1 cellular context compared by ENCODE assay signal in the genomic region with DNA sequence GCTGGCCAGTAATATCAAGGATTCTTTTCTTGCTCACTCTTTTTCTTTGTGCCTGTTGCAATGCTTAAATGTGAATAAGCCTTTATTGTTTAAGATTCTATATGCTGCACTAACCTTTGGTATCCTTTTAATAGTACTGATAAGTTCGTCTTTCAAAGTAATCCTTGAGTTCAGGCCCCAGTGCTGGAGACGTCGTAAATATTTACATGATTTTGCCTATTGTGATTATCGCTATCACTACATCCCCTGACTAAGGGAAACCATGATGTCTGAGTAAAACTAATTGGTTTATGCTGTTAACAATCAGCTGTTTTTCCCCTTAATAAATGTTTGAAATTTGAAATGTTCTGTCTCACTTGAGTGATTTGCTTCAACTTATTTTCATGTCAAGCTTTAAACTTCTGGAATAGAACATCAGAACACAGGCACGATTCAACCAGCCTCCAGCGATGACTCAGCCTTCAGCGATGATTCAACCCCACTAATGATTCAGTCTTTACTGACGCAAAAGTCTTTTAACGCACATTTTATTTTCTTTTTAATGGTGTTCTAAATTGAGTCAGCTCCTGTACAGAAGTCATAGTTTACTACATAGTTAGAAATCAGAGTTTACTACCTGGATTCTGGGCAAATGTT.
A peak's percentile ranks its signal among the peaks of the same experiment; 100 is the strongest.
TF ChIP-seq lines count a peak whose summit lies in the region.

No MANE protein-coding gene starts in this region.

TF ChIP-seq in K562, 482 proteins besides CTCF, POLR2A, EP300 and RAD21 (continued from another document and continues in another):
- TF ChIP-seq HCFC1 (IDR thresholded peaks at IDR 0.05; ENCODE audit: low read depth, low read length) (no peak), RBBP5 (IDR thresholded peaks at IDR 0.05; ENCODE audit: borderline replicate concordance, insufficient read depth, low read length, poor library complexity, severe bottlenecking) (no peak), HDGF (IDR thresholded peaks at IDR 0.05) (no peak), NCOA1 (IDR thresholded peaks at IDR 0.05; ENCODE audit: low read depth) (no peak), MAZ (CRISPR knock-in tag; conservative IDR thresholded peaks at IDR 0.05 in 1 of 2, IDR thresholded peaks at IDR 0.05 in 1 of 2) (no peak), SPI1 (IDR thresholded peaks at IDR 0.05; ENCODE audit: borderline replicate concordance, low read depth, low read length) (no peak), NFE2L1 (tag; IDR thresholded peaks at IDR 0.05; ENCODE audit: borderline replicate concordance, low read depth) (peak; percentile 25; the same call in 1 of the 2 replicates), DMBX1 (CRISPR knock-in tag; IDR thresholded peaks at IDR 0.05; ENCODE audit: borderline replicate concordance) (no peak), ZBTB9 (CRISPR knock-in tag; IDR thresholded peaks at IDR 0.05) (0 out of 2 replicates have a peak, but pooled peaks have one; percentile 61), SRSF1 (IDR thresholded peaks at IDR 0.05; ENCODE audit: low read depth, low read length) (no peak), RBM14 (IDR thresholded peaks at IDR 0.05; ENCODE audit: borderline replicate concordance, insufficient read depth, low read depth, low read length) (no peak), SIRT6 (IDR thresholded peaks at IDR 0.05; ENCODE audit: low read depth, low read length) (no peak), RBM39 (optimal IDR thresholded peaks at IDR 0.05; ENCODE audit: low read depth, low read length) (no peak), ZBED1 (IDR thresholded peaks at IDR 0.05) (no peak), TBL1XR1 (IDR thresholded peaks at IDR 0.05; ENCODE audit: low read length in 2 of 2) (0 out of 4 replicates have a peak, but pooled peaks of 1 of the 2 experiments have one; percentile 10), FOXP1 (CRISPR knock-in tag; IDR thresholded peaks at IDR 0.05) (no peak), TARDBP (IDR thresholded peaks at IDR 0.05) (no peak), HBP1 (CRISPR knock-in tag; IDR thresholded peaks at IDR 0.05) (no peak), ATF4 (CRISPR knock-in tag; IDR thresholded peaks at IDR 0.05) (0 out of 2 replicates have a peak, but pooled peaks have one; percentile 27), TBP (optimal IDR thresholded peaks at IDR 0.05; ENCODE audit: low read depth, low read length) (no peak), CEBPB (tag; IDR thresholded peaks at IDR 0.05) (no peak), SAP30 (IDR thresholded peaks at IDR 0.05; ENCODE audit: borderline replicate concordance, insufficient read depth, low read depth, low read length, poor library complexity, severe bottlenecking) (no peak), ZBTB1 (CRISPR knock-in tag; IDR thresholded peaks at IDR 0.05; ENCODE audit: borderline replicate concordance, low read depth) (no peak), CBX5 (IDR thresholded peaks at IDR 0.05; ENCODE audit: borderline replicate concordance, low read depth) (no peak), PML (IDR thresholded peaks at IDR 0.05; ENCODE audit: low read length) (no peak), ZNF717 (CRISPR knock-in tag; IDR thresholded peaks at IDR 0.05) (no peak), CHD2 (IDR thresholded peaks at IDR 0.05; ENCODE audit: low read depth, low read length) (no peak), EHMT2 (IDR thresholded peaks at IDR 0.05) (no peak), WHSC1 (IDR thresholded peaks at IDR 0.05; ENCODE audit: low read length) (no peak), OTX1 (CRISPR knock-in tag; IDR thresholded peaks at IDR 0.05) (no peak), TCF3 (CRISPR knock-in tag; IDR thresholded peaks at IDR 0.05) (no peak), ZNF583 (CRISPR knock-in tag; IDR thresholded peaks at IDR 0.05) (no peak), FOS (IDR thresholded peaks at IDR 0.05; ENCODE audit: extremely low read depth, insufficient read length) (peak; percentile 80), ZNF561 (CRISPR knock-in tag; conservative IDR thresholded peaks at IDR 0.05) (no peak), E2F3 (CRISPR knock-in tag; IDR thresholded peaks at IDR 0.05) (no peak), ZNF282 (CRISPR knock-in tag; IDR thresholded peaks at IDR 0.05) (no peak), FOXJ3 (CRISPR knock-in tag; IDR thresholded peaks at IDR 0.05) (no peak), NFE2 (IDR thresholded peaks at IDR 0.05; ENCODE audit: low read depth) (peak; percentile 95), KDM2B (CRISPR knock-in tag; IDR thresholded peaks at IDR 0.05) (no peak), ZNF232 (CRISPR knock-in tag; IDR thresholded peaks at IDR 0.05) (no peak), ZNF592 (IDR thresholded peaks at IDR 0.05) (peak; percentile 92), FOXM1 (IDR thresholded peaks at IDR 0.05; ENCODE audit: low read depth) (no peak), FOXM1 (CRISPR knock-in tag; IDR thresholded peaks at IDR 0.05; ENCODE audit: low read depth) (no peak), ZNF384 (IDR thresholded peaks at IDR 0.05; ENCODE audit: low read depth, low read length) (no peak), ZNF217 (CRISPR knock-in tag; IDR thresholded peaks at IDR 0.05) (no peak), DDX20 (tag; IDR thresholded peaks at IDR 0.05; ENCODE audit: low read depth) (no peak), ZKSCAN3 (CRISPR knock-in tag; IDR thresholded peaks at IDR 0.05) (no peak), KAT2B (IDR thresholded peaks at IDR 0.05; ENCODE audit: low read depth, low read length) (no peak), FOXA1 (IDR thresholded peaks at IDR 0.05; ENCODE audit: borderline replicate concordance) (no peak)
- TF ChIP-seq, protein P1, sequence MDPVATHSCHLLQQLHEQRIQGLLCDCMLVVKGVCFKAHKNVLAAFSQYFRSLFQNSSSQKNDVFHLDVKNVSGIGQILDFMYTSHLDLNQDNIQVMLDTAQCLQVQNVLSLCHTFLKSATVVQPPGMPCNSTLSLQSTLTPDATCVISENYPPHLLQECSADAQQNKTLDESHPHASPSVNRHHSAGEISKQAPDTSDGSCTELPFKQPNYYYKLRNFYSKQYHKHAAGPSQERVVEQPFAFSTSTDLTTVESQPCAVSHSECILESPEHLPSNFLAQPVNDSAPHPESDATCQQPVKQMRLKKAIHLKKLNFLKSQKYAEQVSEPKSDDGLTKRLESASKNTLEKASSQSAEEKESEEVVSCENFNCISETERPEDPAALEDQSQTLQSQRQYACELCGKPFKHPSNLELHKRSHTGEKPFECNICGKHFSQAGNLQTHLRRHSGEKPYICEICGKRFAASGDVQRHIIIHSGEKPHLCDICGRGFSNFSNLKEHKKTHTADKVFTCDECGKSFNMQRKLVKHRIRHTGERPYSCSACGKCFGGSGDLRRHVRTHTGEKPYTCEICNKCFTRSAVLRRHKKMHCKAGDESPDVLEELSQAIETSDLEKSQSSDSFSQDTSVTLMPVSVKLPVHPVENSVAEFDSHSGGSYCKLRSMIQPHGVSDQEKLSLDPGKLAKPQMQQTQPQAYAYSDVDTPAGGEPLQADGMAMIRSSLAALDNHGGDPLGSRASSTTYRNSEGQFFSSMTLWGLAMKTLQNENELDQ (CRISPR knock-in tag; IDR thresholded peaks at IDR 0.05; ENCODE audit: borderline replicate concordance) = no peak
- TF ChIP-seq, protein P2, sequence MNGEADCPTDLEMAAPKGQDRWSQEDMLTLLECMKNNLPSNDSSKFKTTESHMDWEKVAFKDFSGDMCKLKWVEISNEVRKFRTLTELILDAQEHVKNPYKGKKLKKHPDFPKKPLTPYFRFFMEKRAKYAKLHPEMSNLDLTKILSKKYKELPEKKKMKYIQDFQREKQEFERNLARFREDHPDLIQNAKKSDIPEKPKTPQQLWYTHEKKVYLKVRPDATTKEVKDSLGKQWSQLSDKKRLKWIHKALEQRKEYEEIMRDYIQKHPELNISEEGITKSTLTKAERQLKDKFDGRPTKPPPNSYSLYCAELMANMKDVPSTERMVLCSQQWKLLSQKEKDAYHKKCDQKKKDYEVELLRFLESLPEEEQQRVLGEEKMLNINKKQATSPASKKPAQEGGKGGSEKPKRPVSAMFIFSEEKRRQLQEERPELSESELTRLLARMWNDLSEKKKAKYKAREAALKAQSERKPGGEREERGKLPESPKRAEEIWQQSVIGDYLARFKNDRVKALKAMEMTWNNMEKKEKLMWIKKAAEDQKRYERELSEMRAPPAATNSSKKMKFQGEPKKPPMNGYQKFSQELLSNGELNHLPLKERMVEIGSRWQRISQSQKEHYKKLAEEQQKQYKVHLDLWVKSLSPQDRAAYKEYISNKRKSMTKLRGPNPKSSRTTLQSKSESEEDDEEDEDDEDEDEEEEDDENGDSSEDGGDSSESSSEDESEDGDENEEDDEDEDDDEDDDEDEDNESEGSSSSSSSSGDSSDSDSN (IDR thresholded peaks at IDR 0.05; ENCODE audit: borderline replicate concordance in 1 of 2, low read depth in 2 of 2, low read length in 2 of 2) = no peak
- TF ChIP-seq, protein P3, sequence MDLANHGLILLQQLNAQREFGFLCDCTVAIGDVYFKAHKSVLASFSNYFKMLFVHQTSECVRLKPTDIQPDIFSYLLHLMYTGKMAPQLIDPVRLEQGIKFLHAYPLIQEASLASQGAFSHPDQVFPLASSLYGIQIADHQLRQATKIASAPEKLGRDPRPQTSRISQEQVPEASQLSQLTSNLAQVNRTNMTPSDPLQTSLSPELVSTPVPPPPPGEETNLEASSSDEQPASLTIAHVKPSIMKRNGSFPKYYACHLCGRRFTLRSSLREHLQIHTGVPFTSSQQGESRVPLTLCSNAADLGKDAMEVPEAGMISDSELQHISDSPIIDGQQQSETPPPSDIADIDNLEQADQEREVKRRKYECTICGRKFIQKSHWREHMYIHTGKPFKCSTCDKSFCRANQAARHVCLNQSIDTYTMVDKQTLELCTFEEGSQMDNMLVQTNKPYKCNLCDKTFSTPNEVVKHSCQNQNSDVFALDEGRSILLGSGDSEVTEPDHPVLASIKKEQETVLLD (IDR thresholded peaks at IDR 0.05) = peak; percentile 44; the same call in 1 of the 2 replicates
- TF ChIP-seq, protein P4, sequence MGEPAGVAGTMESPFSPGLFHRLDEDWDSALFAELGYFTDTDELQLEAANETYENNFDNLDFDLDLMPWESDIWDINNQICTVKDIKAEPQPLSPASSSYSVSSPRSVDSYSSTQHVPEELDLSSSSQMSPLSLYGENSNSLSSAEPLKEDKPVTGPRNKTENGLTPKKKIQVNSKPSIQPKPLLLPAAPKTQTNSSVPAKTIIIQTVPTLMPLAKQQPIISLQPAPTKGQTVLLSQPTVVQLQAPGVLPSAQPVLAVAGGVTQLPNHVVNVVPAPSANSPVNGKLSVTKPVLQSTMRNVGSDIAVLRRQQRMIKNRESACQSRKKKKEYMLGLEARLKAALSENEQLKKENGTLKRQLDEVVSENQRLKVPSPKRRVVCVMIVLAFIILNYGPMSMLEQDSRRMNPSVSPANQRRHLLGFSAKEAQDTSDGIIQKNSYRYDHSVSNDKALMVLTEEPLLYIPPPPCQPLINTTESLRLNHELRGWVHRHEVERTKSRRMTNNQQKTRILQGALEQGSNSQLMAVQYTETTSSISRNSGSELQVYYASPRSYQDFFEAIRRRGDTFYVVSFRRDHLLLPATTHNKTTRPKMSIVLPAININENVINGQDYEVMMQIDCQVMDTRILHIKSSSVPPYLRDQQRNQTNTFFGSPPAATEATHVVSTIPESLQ (CRISPR knock-in tag; IDR thresholded peaks at IDR 0.05) = no peak
